Comparison of ENCODE assay signal across 17 cellular contexts in genomic region chr19:1386945-1387683, GRCh38. TPM values are rescaled to one million over a fixed set of nuclear protein-coding genes. Genes with fewer than 3 reads are reported as not detected.
DNase-seq lines count a peak whose midpoint lies in the region; ATAC-seq and TF ChIP-seq lines count a peak whose summit lies in the region.
"Had no signal": no experiment of that assay in that cellular context is flagged by ENCODE, and none has a peak within 500 bp of the region (broad histone marks: within the 10 kb centered on the region; RNA-seq: fewer than 3 reads in every experiment).

No MANE protein-coding gene starts in this region.

- H3K4me1 ChIP-seq in heart right ventricle (peaks cover 13 to 55% (median 42%) of the 10 kb centered on the region in 9 donors), PC-3 (ENCODE audit: insufficient read depth, low read length) (no peaks in the 10 kb centered on the region)
- H3K4me1 ChIP-seq: SJSA1 had no signal

- POLR2A ChIA-PET in RWPE1 (lab: Yijun Ruan, JAX; ENCODE audit: low non-redundant PET): no interaction called here
- POLR2A ChIA-PET in PC-3 (lab: Charles Lee; ENCODE audit: unreplicated experiment): no interaction called here

- H3K9me3 ChIP-seq in heart right ventricle (no peaks in the 10 kb centered on the region), PC-3 (ENCODE audit: low read length) (no peaks in the 10 kb centered on the region)
- H3K9me3 ChIP-seq: MG63, SJSA1 had no signal

- no peak overlapping the region for H3K9ac ChIP-seq in PC-3 (ENCODE audit: low read length)

- H3K27me3 ChIP-seq in heart right ventricle (no peaks in the 10 kb centered on the region), PC-3 (ENCODE audit: low read length) (no peaks in the 10 kb centered on the region)
- H3K27me3 ChIP-seq: MG63, SJSA1 had no signal

- no peak overlapping the region for H2AFZ ChIP-seq in PC-3 (ENCODE audit: low read length)

- H3K79me2 ChIP-seq in PC-3 (ENCODE audit: low read length): peaks cover 25% of the 10 kb centered on the region

- TF ChIP-seq CTCF in heart right ventricle (IDR thresholded peaks at IDR 0.05) (no peak), RWPE1 (conservative IDR thresholded peaks at IDR 0.05; ENCODE audit: low read depth) (no peak), PC-3 (conservative IDR thresholded peaks at IDR 0.05; ENCODE audit: low read depth, low read length) (no peak)

- H3K27ac ChIP-seq in heart right ventricle (peak overlapping the region in 6 of 10 donors; percentile 22 to 99 (median 38)), RWPE1 (peak overlapping the region; percentile 90), substantia nigra (ENCODE audit: low read depth, low read length, poor library complexity, severe bottlenecking) (peak overlapping the region; percentile 97), PC-3 (ENCODE audit: low read length) (no peak overlapping the region)
- H3K27ac ChIP-seq: SJSA1 had no signal

- H3K36me3 ChIP-seq in heart right ventricle (peaks cover 0 to 60% (median 26%) of the 10 kb centered on the region in 9 donors), PC-3 (ENCODE audit: low read depth, low read length) (peaks cover 5% of the 10 kb centered on the region; the same call in 1 of the 2 replicates)

- H3K9me2 ChIP-seq in PC-3 (replicated peaks; ENCODE audit: low read length): no peaks in the 10 kb centered on the region

- DNase-seq in heart right ventricle (no peak), cardiac septum (ENCODE audit: low spot score) (no peak), RWPE1 (ENCODE audit: low spot score) (no peak), head of caudate nucleus (peak in 26 of 42 donors; percentile 43 to 84 (median 64)), substantia nigra (lab: John Stamatoyannopoulos, UW) (peak in 2 of 49 donors; percentile 22 to 39), HCEC 1CT (no peak), PC-3 (no peak)
- DNase-seq in stimulated activated CD4-positive, alpha-beta T cell treated with anti-CD3 and anti-CD28 coated beads, Interleukin-4, amount 100 ng/mL, for 24 hours: no peak
- DNase-seq: 8988T, DMS79 treated with DMSO at 0.1 percent for 48 hours, Karpas-422, MG63, NCI-H1092, NCI-H69, OCI-M1, SW 1271 had no signal

- H3K4me2 ChIP-seq in PC-3 (ENCODE audit: low read length): no peak overlapping the region

- no peak overlapping the region for H3K4me3 ChIP-seq in heart right ventricle
- H3K4me3 ChIP-seq in PC-3 (ENCODE audit: low read length): no peak overlapping the region
- H3K4me3 ChIP-seq: MG63, SJSA1 had no signal

- no TSS peak for BruUV-seq in PC-3 (replicated peaks; lab: Mats Ljungman, UMichigan)

- 81 to 84% methylated on average over 39 of the region's 39 CpGs for WGBS in heart right ventricle, 2 donors

- no peaks in the 10 kb centered on the region for H3F3A ChIP-seq in PC-3 (ENCODE audit: low read length, unreplicated experiment)

- CTCF ChIA-PET in RWPE1 (lab: Yijun Ruan, JAX): no interaction called here
- CTCF ChIA-PET in PC-3 (lab: Charles Lee): no interaction called here

- ATAC-seq in heart right ventricle: no peak
- no peak for ATAC-seq in PC-3

- intact Hi-C loops in heart right ventricle (cut with DNase I): no loop called here
- intact Hi-C loops in cardiac septum (cut with DNase I): no loop called here
- intact Hi-C loops in head of caudate nucleus (cut with DNase I): no loop called here
- intact Hi-C loops in PC-3 (cut with micrococcal nuclease): no loop called here

- H4K20me1 ChIP-seq in PC-3 (ENCODE audit: low read length): no peaks in the 10 kb centered on the region

RNA-seq across cellular contexts. Expression of gene NDUFS7, which starts 3.4 kb away (rescaled TPM):
- total RNA-seq in heart right ventricle: 100 to 1,000 TPM; 248 to 446 (median 377) TPM
- 100 to 1,000 TPM; 307 to 498 TPM for polyA plus RNA-seq in heart right ventricle
- 233 TPM for total RNA-seq in cardiac septum
- total RNA-seq in PC-3 (2014; rRNA removed): 102 and 111 TPM in 2 replicates

RNA-seq across cellular contexts. Expression of gene GAMT, which starts 14.2 kb away (rescaled TPM):
- total RNA-seq in heart right ventricle (10 to 100 TPM; 53.4 to 89.2 (median 72.1) TPM), cardiac septum (51.6 TPM), PC-3 (2014; rRNA removed) (74.9 and 75.6 TPM in 2 replicates)
- 100 to 1,000 TPM in 1 of 2 donors, 10 to 100 TPM in 1; 30.8 to 260 TPM for polyA plus RNA-seq in heart right ventricle

RNA-seq across cellular contexts. Expression of gene DAZAP1, which starts 20.3 kb away (rescaled TPM):
- 100 to 1,000 TPM in 2 of 10 donors, 10 to 100 TPM in 8; 56.7 to 111 (median 73.8) TPM for total RNA-seq in heart right ventricle
- 10 to 100 TPM; 82.6 to 91.3 TPM for polyA plus RNA-seq in heart right ventricle
- 81.2 TPM for total RNA-seq in cardiac septum
- total RNA-seq in PC-3 (2014; rRNA removed): 177 and 178 TPM in 2 replicates

RNA-seq across cellular contexts. Expression of gene RPS15, which starts 51.1 kb away (rescaled TPM):
- 100 to 1,000 TPM; 480 to 720 (median 539) TPM for total RNA-seq in heart right ventricle
- polyA plus RNA-seq in heart right ventricle: 1,000 to 10,000 TPM; 2,400 to 3,724 TPM
- 479 TPM for total RNA-seq in cardiac septum
- total RNA-seq in PC-3 (2014; rRNA removed): 1,797 and 2,672 TPM in 2 replicates

Comparison
In these comparisons a context has a peak if more than half of its experiments do, and no peak if none do; other contexts are left out.
1. DNase-seq: peak in head of caudate nucleus (26 of 42); none in heart right ventricle (0 of 2), cardiac septum (single experiment), RWPE1 (single experiment), stimulated activated CD4-positive, alpha-beta T cell treated with anti-CD3 and anti-CD28 coated beads, Interleukin-4, amount 100 ng/mL, for 24 hours (single experiment), HCEC 1CT (single experiment) and PC-3 (single experiment).